In genomic region chr4:56260320-56260719, GRCh38 we compare ENCODE assay signal across 21 cellular contexts.
"Had no signal": no experiment of that assay in that cellular context is flagged by ENCODE, and none has a peak within 500 bp of the region (broad histone marks: within the 10 kb centered on the region; RNA-seq: fewer than 3 reads in every experiment).

No MANE protein-coding gene starts in this region.

- H3K9me3 ChIP-seq: ovary, psoas muscle, right lobe of liver, suprapubic skin, testis, tibial artery, transverse colon, upper lobe of right lung, uterus had no signal

- H3K4me1 Mint-ChIP-seq: nephron had no signal

- H3K4me2 ChIP-seq: smooth muscle cell had no signal

- ATAC-seq: psoas muscle, right cardiac atrium, right lobe of liver, upper lobe of right lung had no signal

- H3K27me3 Mint-ChIP-seq: progenitor cell of endocrine pancreas; stimulated activated memory B cell treated with anti-CD40 and anti-IgM and Interleukin-4, amounts not matched to agents 10 μg/mL and 1 μg/mL and 100 μg/mL, for 72 hours; type B pancreatic cell had no signal

- H3K36me3 ChIP-seq: neural progenitor cell, ovary, right lobe of liver, sigmoid colon, spleen, suprapubic skin, tibial artery, transverse colon, upper lobe of right lung, uterus had no signal

- DNase-seq: natural killer cell, ovary, psoas muscle, right cardiac atrium, right lobe of liver, sigmoid colon, spleen, testis, tibial artery, transverse colon, upper lobe of right lung, uterus had no signal

- H3K27ac ChIP-seq: neural progenitor cell, ovary, parathyroid adenoma, psoas muscle, right lobe of liver, sigmoid colon, spleen, suprapubic skin, testis, tibial artery, transverse colon, upper lobe of right lung, uterus had no signal

- H3K27ac Mint-ChIP-seq: progenitor cell of endocrine pancreas, type B pancreatic cell had no signal

- H3K27me3 ChIP-seq: neural progenitor cell, ovary, right lobe of liver, sigmoid colon, spleen, suprapubic skin, testis, tibial artery, transverse colon, upper lobe of right lung, uterus had no signal

- H3K36me3 Mint-ChIP-seq: natural killer cell had no signal

- H3K4me1 ChIP-seq: parathyroid adenoma, psoas muscle, right lobe of liver, sigmoid colon, spleen, suprapubic skin, tibial artery, transverse colon, upper lobe of right lung, uterus had no signal

- H3K4me3 ChIP-seq: neural progenitor cell, ovary, psoas muscle, right lobe of liver, sigmoid colon, smooth muscle cell, spleen, suprapubic skin, testis, tibial artery, transverse colon, upper lobe of right lung, uterus had no signal

- H3K4me3 Mint-ChIP-seq: natural killer cell; nephron; neural progenitor cell; stimulated activated memory B cell treated with anti-CD40 and anti-IgM and Interleukin-4, amounts not matched to agents 10 μg/mL and 1 μg/mL and 100 μg/mL, for 72 hours; stimulated activated naive CD8-positive, alpha-beta T cell treated with anti-CD3 and anti-CD28 coated beads, Interleukin-15, amount 100 ng/mL, for 72 hours; type B pancreatic cell had no signal

- H3K9ac ChIP-seq: neural progenitor cell, parathyroid adenoma had no signal
